ENCODE assay signal across 1 cellular context in the genomic region with DNA sequence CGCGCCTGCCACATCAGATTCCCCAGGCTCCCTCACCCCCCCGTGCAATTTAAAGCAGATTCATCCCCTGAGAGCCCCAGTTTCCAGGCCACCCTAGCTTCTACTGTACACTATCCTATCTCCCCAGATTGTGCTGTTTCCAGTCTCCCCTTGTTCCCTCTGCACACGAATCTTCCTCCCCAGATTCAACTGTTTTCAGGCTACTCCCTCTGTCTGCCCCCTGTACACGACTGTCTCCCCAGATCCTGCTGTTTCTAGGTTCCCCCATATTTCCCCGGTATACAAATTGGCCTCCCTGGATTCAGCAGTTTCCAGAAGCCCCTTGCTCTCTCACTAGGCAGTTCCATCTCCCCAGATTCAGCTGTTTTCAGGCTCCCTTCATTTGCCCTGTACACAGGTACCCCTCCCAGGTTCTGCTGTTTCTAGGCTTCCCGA.
TF ChIP-seq lines count a peak whose summit lies in the region.

No MANE protein-coding gene starts in this region.

TF ChIP-seq in H1, 55 proteins besides CTCF, POLR2A, EP300 and RAD21:
- TF ChIP-seq POU5F1 (IDR thresholded peaks at IDR 0.05; ENCODE audit: low read depth, low read length), result no peak
